26 cellular contexts compared by ENCODE assay signal in genomic region chr11:95360382-95360781, GRCh38.
A peak's percentile ranks its signal among the peaks of the same experiment; 100 is the strongest.
DNase-seq lines count a peak whose midpoint lies in the region; TF ChIP-seq lines count a peak whose summit lies in the region.
"Had no signal": no experiment of that assay in that cellular context is flagged by ENCODE, and none has a peak within 500 bp of the region (broad histone marks: within the 10 kb centered on the region; RNA-seq: fewer than 3 reads in every experiment).

No MANE protein-coding gene starts in this region.

- DNase-seq in SIG-M5 treated with dmso at 0.1 percent for 504 hours (lab: John Stamatoyannopoulos, UW; ENCODE audit: unreplicated experiment) (peak; percentile 74), SIG-M5 (lab: John Stamatoyannopoulos, UW) (no peak), SKM-1 (lab: John Stamatoyannopoulos, UW; ENCODE audit: unreplicated experiment) (peak; percentile 43), fibroblast of peridontal ligament (ENCODE audit: extremely low read depth) (peak; percentile 43), smooth muscle cell (lab: John Stamatoyannopoulos, UW; ENCODE audit: unreplicated experiment) (no peak), COR-L47 (lab: John Stamatoyannopoulos, UW) (no peak), AG08396 (ENCODE audit: low spot score) (no peak), ecto neural progenitor cell (ENCODE audit: low spot score) (no peak)
- DNase-seq: activated CD4-positive, alpha-beta T cell treated with anti-CD3 and anti-CD28 coated beads for 1 hour; activated CD8-positive, alpha-beta T cell treated with anti-CD3 and anti-CD28 coated beads for 36 hours; activated gamma-delta T cell treated with Interleukin-2 at 50 U/mL for 16 hours; activated T-cell treated with anti-CD3 and anti-CD28 coated beads for 4 hours; brain microvascular endothelial cell; effector memory CD4-positive, alpha-beta T cell; GOT3; kidney glomerular epithelial cell; NCI-H1105 treated with DMSO at 0.1 percent for 48 hours; NCI-H2081; NCI-H446; nucleus accumbens; psoas muscle; SHP77 treated with DMSO at 0.1 percent for 48 hours; T-helper 1 cell; upper lobe of left lung had no signal

- no peak overlapping the region for H3K9ac ChIP-seq in smooth muscle cell (ENCODE audit: low read depth)

- H3K4me1 ChIP-seq in smooth muscle cell (ENCODE audit: low read depth) = peaks cover 50% of the 10 kb centered on the region
- H3K4me1 ChIP-seq: psoas muscle had no signal

- no peak overlapping the region for H3K4me3 ChIP-seq in smooth muscle cell
- H3K4me3 ChIP-seq: lung, psoas muscle, upper lobe of left lung had no signal

- H3K27ac ChIP-seq in smooth muscle cell (ENCODE audit: low read depth) = peak overlapping the region; percentile 83
- H3K27ac ChIP-seq: 22Rv1, brain microvascular endothelial cell, psoas muscle, upper lobe of left lung had no signal

- H3K36me3 ChIP-seq in smooth muscle cell (ENCODE audit: low read depth) = no peaks in the 10 kb centered on the region
- H3K36me3 ChIP-seq: brain microvascular endothelial cell, upper lobe of left lung had no signal

- no peaks in the 10 kb centered on the region for H4K20me1 ChIP-seq in smooth muscle cell (ENCODE audit: low read depth)

- H3K27me3 ChIP-seq in smooth muscle cell (ENCODE audit: low read depth) = no peaks in the 10 kb centered on the region
- H3K27me3 ChIP-seq: brain microvascular endothelial cell, upper lobe of left lung had no signal

- H2AFZ ChIP-seq in smooth muscle cell (ENCODE audit: low read depth) = no peak overlapping the region

- TF ChIP-seq CTCF in smooth muscle cell (IDR thresholded peaks at IDR 0.05; ENCODE audit: borderline replicate concordance, insufficient read depth, poor library complexity, severe bottlenecking) = no peak

- no peaks in the 10 kb centered on the region for H3K79me2 ChIP-seq in smooth muscle cell (ENCODE audit: low read depth)

- H3K9me3 ChIP-seq in smooth muscle cell (replicated peaks; ENCODE audit: low read depth) = no peaks in the 10 kb centered on the region
- H3K9me3 ChIP-seq: psoas muscle, upper lobe of left lung had no signal

- H3F3A ChIP-seq in smooth muscle cell (ENCODE audit: low read depth) = peaks cover 25% of the 10 kb centered on the region

- peak overlapping the region; percentile 20 for H3K4me2 ChIP-seq in smooth muscle cell

- 42% methylated on average over 3 of the region's 3 CpGs for WGBS in smooth muscle cell (ENCODE audit: low lambda C conversion rate)

Comparison
In these comparisons a context has a peak if more than half of its experiments do, and no peak if none do; other contexts are left out.
1. DNase-seq: peak in SIG-M5 treated with dmso at 0.1 percent for 504 hours (single experiment), SKM-1 (single experiment) and fibroblast of peridontal ligament (single experiment); none in SIG-M5 (single experiment), smooth muscle cell (single experiment), COR-L47 (single experiment), AG08396 (single experiment) and ecto neural progenitor cell (single experiment).